28 cellular contexts compared by ENCODE assay signal in genomic region chr18:26765498-26765897, GRCh38.
"Had no signal": no experiment of that assay in that cellular context is flagged by ENCODE, and none has a peak within 500 bp of the region (broad histone marks: within the 10 kb centered on the region; RNA-seq: fewer than 3 reads in every experiment).

No MANE protein-coding gene starts in this region.

- H3K4me1 ChIP-seq: adrenal gland had no signal

- ATAC-seq: natural killer cell; sciatic nerve; stimulated activated effector memory CD8-positive, alpha-beta T cell treated with anti-CD3 and anti-CD28 coated beads, Interleukin-12 subunit alpha, Interleukin-12 subunit beta, amount 100 ng/mL, for 72 hours had no signal

- H3K36me3 ChIP-seq: adrenal gland had no signal

- H3K4me3 ChIP-seq: adrenal gland, coronary artery, dorsolateral prefrontal cortex, skin epidermis had no signal

- H3K27ac Mint-ChIP-seq: activated CD4-positive, alpha-beta memory T cell treated with anti-CD3 and anti-CD28 coated beads for 36 hours; activated CD4-positive, alpha-beta T cell treated with anti-CD3 and anti-CD28 coated beads, Interleukin-2, amount 10 ng/mL, durations not matched to agents 24 days and 14 days; activated naive CD4-positive, alpha-beta T cell treated with anti-CD3 and anti-CD28 coated beads for 36 hours; activated naive CD8-positive, alpha-beta T cell treated with anti-CD3 and anti-CD28 coated beads for 36 hours; activated T-helper 1 cell treated with anti-CD3 and anti-CD28 coated beads, Interleukin-12 subunit alpha, Interleukin-12 subunit beta, Interleukin-2, Interleukin-4 antibody, amounts not matched to agents 30 ng/mL and 10 ng/mL and 1 ng/mL, durations not matched to agents 14 hours and 24 hours and 36 hours; brain; natural killer cell; stimulated activated effector memory CD8-positive, alpha-beta T cell treated with anti-CD3 and anti-CD28 coated beads, Interleukin-12 subunit alpha, Interleukin-12 subunit beta, amount 100 ng/mL, for 72 hours; stimulated activated naive CD8-positive, alpha-beta T cell treated with anti-CD3 and anti-CD28 coated beads, Interleukin-15, Interleukin-2, amounts not matched to agents 100 ng/mL and 50 ng/mL, for 24 hours; T-helper 1 cell treated with Interleukin-12 subunit alpha and Interleukin-12 subunit beta and Interleukin-4 antibody, amounts not matched to agents 30 μg/mL and 1 μg/mL, for 36 hours had no signal

- FAIRE-seq: frontal cortex had no signal

- H3K4me3 Mint-ChIP-seq: activated CD4-positive, alpha-beta memory T cell treated with anti-CD3 and anti-CD28 coated beads for 36 hours; activated CD4-positive, alpha-beta T cell treated with anti-CD3 and anti-CD28 coated beads, Interleukin-2, amount 10 ng/mL, durations not matched to agents 24 days and 14 days; activated naive CD4-positive, alpha-beta T cell treated with anti-CD3 and anti-CD28 coated beads for 36 hours; activated naive CD8-positive, alpha-beta T cell treated with anti-CD3 and anti-CD28 coated beads for 36 hours; activated T-helper 1 cell treated with anti-CD3 and anti-CD28 coated beads, Interleukin-12 subunit alpha, Interleukin-12 subunit beta, Interleukin-2, Interleukin-4 antibody, amounts not matched to agents 30 ng/mL and 10 ng/mL and 1 ng/mL, durations not matched to agents 14 hours and 24 hours and 36 hours; brain; natural killer cell; stimulated activated effector memory CD8-positive, alpha-beta T cell treated with anti-CD3 and anti-CD28 coated beads, Interleukin-12 subunit alpha, Interleukin-12 subunit beta, amount 100 ng/mL, for 72 hours; stimulated activated naive CD8-positive, alpha-beta T cell treated with anti-CD3 and anti-CD28 coated beads, Interleukin-15, Interleukin-2, amounts not matched to agents 100 ng/mL and 50 ng/mL, for 24 hours; T-helper 1 cell treated with Interleukin-12 subunit alpha and Interleukin-12 subunit beta and Interleukin-4 antibody, amounts not matched to agents 30 μg/mL and 1 μg/mL, for 36 hours had no signal

- H3K27ac ChIP-seq: adrenal gland, coronary artery, dorsolateral prefrontal cortex, skin epidermis had no signal

- H3K27me3 Mint-ChIP-seq: activated CD4-positive, alpha-beta memory T cell treated with anti-CD3 and anti-CD28 coated beads for 36 hours; activated CD4-positive, alpha-beta T cell treated with anti-CD3 and anti-CD28 coated beads, Interleukin-2, amount 10 ng/mL, durations not matched to agents 24 days and 14 days; activated naive CD8-positive, alpha-beta T cell treated with anti-CD3 and anti-CD28 coated beads for 36 hours; stimulated activated naive CD8-positive, alpha-beta T cell treated with anti-CD3 and anti-CD28 coated beads, Interleukin-15, Interleukin-2, amounts not matched to agents 100 ng/mL and 50 ng/mL, for 24 hours had no signal

- DNase-seq: activated CD4-positive, alpha-beta memory T cell treated with anti-CD3 and anti-CD28 coated beads for 36 hours; activated CD4-positive, alpha-beta T cell treated with anti-CD3 and anti-CD28 coated beads, Interleukin-2, amount 10 ng/mL, durations not matched to agents 24 days and 14 days; activated CD4-positive, CD25-positive, alpha-beta regulatory T cell treated with anti-CD3 and anti-CD28 coated beads, Interleukin-2, amount 50 U/mL, for 72 hours; activated CD8-positive, alpha-beta memory T cell treated with anti-CD3 and anti-CD28 coated beads, Interleukin-2, amount 50 U/mL, for 4 hours; activated effector memory CD4-positive, alpha-beta T cell treated with anti-CD3 and anti-CD28 coated beads, Interleukin-2, amount 50 U/mL, for 16 hours; activated naive CD4-positive, alpha-beta T cell treated with anti-CD3 and anti-CD28 coated beads for 36 hours; activated naive CD8-positive, alpha-beta T cell treated with anti-CD3 and anti-CD28 coated beads for 36 hours; activated T-cell treated with anti-CD3 and anti-CD28 coated beads, Interleukin-2, amount 50 U/mL, for 1 hour; adrenal gland; aorta; dorsolateral prefrontal cortex; effector memory CD4-positive, alpha-beta T cell; islet precursor cell; mesenchymal stem cell; natural killer cell; posterior cingulate gyrus; stimulated activated CD4-positive, alpha-beta T cell treated with anti-CD3 and anti-CD28 coated beads, Interleukin-4, amount 100 ng/mL, for 24 hours; substantia nigra; T1000 had no signal

- H3K9me3 ChIP-seq: adrenal gland had no signal

- H3K9me3 Mint-ChIP-seq: activated T-helper 1 cell treated with anti-CD3 and anti-CD28 coated beads, Interleukin-12 subunit alpha, Interleukin-12 subunit beta, Interleukin-2, Interleukin-4 antibody, amounts not matched to agents 30 ng/mL and 10 ng/mL and 1 ng/mL, durations not matched to agents 14 hours and 24 hours and 36 hours had no signal

- H3K4me1 Mint-ChIP-seq: activated CD4-positive, alpha-beta T cell treated with anti-CD3 and anti-CD28 coated beads, Interleukin-2, amount 10 ng/mL, durations not matched to agents 24 days and 14 days; activated naive CD8-positive, alpha-beta T cell treated with anti-CD3 and anti-CD28 coated beads for 36 hours; brain; natural killer cell; stimulated activated effector memory CD8-positive, alpha-beta T cell treated with anti-CD3 and anti-CD28 coated beads, Interleukin-12 subunit alpha, Interleukin-12 subunit beta, amount 100 ng/mL, for 72 hours had no signal

- H3K27me3 ChIP-seq: adrenal gland, dorsolateral prefrontal cortex had no signal
